Comparison of ENCODE assay signal across 22 cellular contexts in the genomic region with DNA sequence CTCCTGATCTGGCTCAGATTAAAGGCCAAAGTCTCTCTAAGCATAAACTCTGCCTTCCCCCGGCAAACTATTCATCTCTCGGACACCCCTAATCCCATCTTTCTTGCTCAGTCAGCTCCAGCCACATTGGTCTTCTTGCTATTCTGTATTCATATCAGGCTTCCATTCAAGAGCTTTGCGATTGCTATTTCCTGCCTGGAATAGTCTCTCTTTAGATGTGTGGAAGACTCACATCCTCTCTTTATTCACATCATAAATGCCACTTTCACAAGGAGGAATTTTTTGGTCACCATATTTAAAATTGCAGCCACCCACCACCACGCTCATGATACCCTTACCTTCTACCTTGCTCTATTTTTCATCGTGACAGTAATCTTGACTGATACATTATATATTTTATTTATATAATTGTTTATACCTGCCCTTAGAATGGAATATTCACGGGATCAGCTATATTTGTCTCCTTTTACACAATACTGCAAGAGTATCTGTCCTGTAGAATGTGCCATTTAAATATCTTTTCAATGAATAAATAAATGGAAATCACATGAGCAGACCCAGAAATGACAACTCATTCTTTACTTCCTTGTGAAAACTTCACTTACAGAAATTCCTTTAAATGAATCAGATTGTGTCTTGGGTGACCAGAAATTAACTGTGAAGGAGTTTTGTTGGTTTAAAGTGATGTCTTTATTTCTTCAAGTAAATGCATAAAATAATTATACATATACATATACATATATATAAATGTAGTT.
DNase-seq lines count a peak whose midpoint lies in the region; ATAC-seq and TF ChIP-seq lines count a peak whose summit lies in the region.
"Had no signal": no experiment of that assay in that cellular context is flagged by ENCODE, and none has a peak within 500 bp of the region (broad histone marks: within the 10 kb centered on the region; RNA-seq: fewer than 3 reads in every experiment).

No MANE protein-coding gene starts in this region.

- H3K9ac ChIP-seq in adipocyte (ENCODE audit: low read length), result no peak overlapping the region

- CTCF ChIA-PET in A673 (lab: Charles Lee), result no interaction called here

- H3K9me3 ChIP-seq in A673 (ENCODE audit: low read depth, low read length, poor library complexity, severe bottlenecking), result no peaks in the 10 kb centered on the region
- H3K9me3 ChIP-seq in adipocyte (ENCODE audit: control insufficient read depth, low read length), result no peaks in the 10 kb centered on the region
- H3K9me3 ChIP-seq in esophagus muscularis mucosa, result peaks cover 0 to under 1% (median 0%) of the 10 kb centered on the region in 4 donors
- H3K9me3 ChIP-seq: MG63 had no signal

- H3K36me3 ChIP-seq in A673 (ENCODE audit: insufficient read depth, low read length, poor library complexity, severe bottlenecking) (no peaks in the 10 kb centered on the region), adipocyte (ENCODE audit: control insufficient read depth, insufficient read depth, low read length, severe bottlenecking) (no peaks in the 10 kb centered on the region), esophagus muscularis mucosa (no peaks in the 10 kb centered on the region)
- H3K36me3 ChIP-seq: MG63 had no signal

- intact Hi-C loops in A673 (cut with micrococcal nuclease; ENCODE audit: unreplicated experiment), result no loop called here
- intact Hi-C loops in esophagus muscularis mucosa (cut with DNase I), result no loop called here

- 89% methylated on average over 6 of the region's 6 CpGs for WGBS in esophagus muscularis mucosa

- H3K4me3 Mint-ChIP-seq in endothelial cell (ENCODE audit: unreplicated experiment) (no peak overlapping the region), mesothelial cell of epicardium (peak overlapping the region; percentile 20)
- H3K4me3 Mint-ChIP-seq: CD8-positive, alpha-beta T cell had no signal

- no peak for TF ChIP-seq CTCF in A673 (conservative IDR thresholded peaks at IDR 0.05; ENCODE audit: low read depth, low read length)
- no peak for TF ChIP-seq CTCF in endothelial cell (IDR thresholded peaks at IDR 0.05; ENCODE audit: unreplicated experiment)
- TF ChIP-seq CTCF in mesothelial cell of epicardium (IDR thresholded peaks at IDR 0.05; ENCODE audit: unreplicated experiment), result no peak
- no peak for TF ChIP-seq CTCF in esophagus muscularis mucosa (IDR thresholded peaks at IDR 0.05)

- H3K4me1 ChIP-seq in A673 (ENCODE audit: insufficient read depth, low read length, poor library complexity, severe bottlenecking) (peaks cover 6% of the 10 kb centered on the region), adipocyte (ENCODE audit: control insufficient read depth, insufficient read depth, low read length) (no peaks in the 10 kb centered on the region), esophagus muscularis mucosa (no peaks in the 10 kb centered on the region)

- H3K4me1 Mint-ChIP-seq in endothelial cell (ENCODE audit: unreplicated experiment) (peaks cover 14% of the 10 kb centered on the region), mesothelial cell of epicardium (peaks cover 18% of the 10 kb centered on the region)

- H3K27ac Mint-ChIP-seq in endothelial cell (ENCODE audit: unreplicated experiment) (peak overlapping the region; percentile 4), mesothelial cell of epicardium (peak overlapping the region; percentile 20)
- H3K27ac Mint-ChIP-seq: CD8-positive, alpha-beta T cell had no signal

- no peak for TF ChIP-seq POLR2A in esophagus muscularis mucosa (IDR thresholded peaks at IDR 0.05; ENCODE audit: low read depth)

- no peak overlapping the region for H3K4me3 ChIP-seq in A673 (ENCODE audit: low read depth, low read length, poor library complexity, severe bottlenecking)
- H3K4me3 ChIP-seq in adipocyte (ENCODE audit: low read length), result no peak overlapping the region
- H3K4me3 ChIP-seq in esophagus muscularis mucosa, result no peak overlapping the region
- H3K4me3 ChIP-seq: K562, MG63 had no signal

- H3K27me3 ChIP-seq in A673 (replicated peaks; ENCODE audit: insufficient read depth, low read depth, low read length, poor library complexity), result no peaks in the 10 kb centered on the region
- H3K27me3 ChIP-seq in adipocyte (replicated peaks; ENCODE audit: control insufficient read depth, insufficient read depth, low read length), result no peaks in the 10 kb centered on the region
- H3K27me3 ChIP-seq in esophagus muscularis mucosa, result no peaks in the 10 kb centered on the region
- H3K27me3 ChIP-seq: MG63 had no signal

- TF ChIP-seq EP300 in esophagus muscularis mucosa (IDR thresholded peaks at IDR 0.05), result no peak

- peak; percentile 24 for DNase-seq in A673 (ENCODE audit: low spot score)
- DNase-seq in adipocyte (ENCODE audit: low read depth), result peak; percentile 15
- no peak for DNase-seq in endothelial cell (ENCODE audit: low spot score)
- DNase-seq in mesothelial cell of epicardium (ENCODE audit: low spot score in 2 of 2, unreplicated experiment in 2 of 2), result no peak
- no peak for DNase-seq in esophagus muscularis mucosa (ENCODE audit: extremely low spot score)
- no peak for DNase-seq in islet precursor cell
- no peak for DNase-seq in GOT3 (lab: John Stamatoyannopoulos, UW)
- DNase-seq: AML-193; C1 segment of cervical spinal cord; CD8-positive, alpha-beta T cell; DMS53; GF-D8; MG63; NCI-H1417; NCI-H187; NCI-H2107; NCI-H510A treated with DMSO at 0.1 percent for 48 hours; NCI-H748 treated with DMSO at 0.1 percent for 48 hours had no signal

- H3K9me3 Mint-ChIP-seq in endothelial cell (ENCODE audit: unreplicated experiment) (no peaks in the 10 kb centered on the region), mesothelial cell of epicardium (peaks cover 17% of the 10 kb centered on the region)

- BruUV-seq in A673 (replicated peaks; lab: Mats Ljungman, UMichigan), result no TSS peak

- H3K27ac ChIP-seq in A673 (ENCODE audit: low read depth, low read length, poor library complexity, severe bottlenecking), result no peak overlapping the region
- H3K27ac ChIP-seq in esophagus muscularis mucosa (replicated peaks in 1 of 4), result no peak overlapping the region
- H3K27ac ChIP-seq: 22Rv1 had no signal

- ATAC-seq in GM21515 (IDR thresholded peaks at IDR 0.05; ENCODE audit: unreplicated experiment), result no peak
- ATAC-seq: CD8-positive, alpha-beta T cell; K562; SK-N-SH treated with all-trans-retinoic acid at 6 μM for 48 hours had no signal

- H3K36me3 Mint-ChIP-seq in endothelial cell (ENCODE audit: low read depth, unreplicated experiment) (no peaks in the 10 kb centered on the region), mesothelial cell of epicardium (peaks cover 4% of the 10 kb centered on the region)
- H3K36me3 Mint-ChIP-seq: CD8-positive, alpha-beta T cell had no signal

- peaks cover 1% of the 10 kb centered on the region for H3K27me3 Mint-ChIP-seq in endothelial cell (ENCODE audit: unreplicated experiment)
- no peaks in the 10 kb centered on the region for H3K27me3 Mint-ChIP-seq in mesothelial cell of epicardium (ENCODE audit: low read depth)

- POLR2A ChIA-PET in A673 (lab: Charles Lee; ENCODE audit: low non-redundant PET), result no interaction called here

Comparison
In these comparisons a context has a peak if more than half of its experiments do, and no peak if none do; other contexts are left out.
1. DNase-seq: peak in A673 (single experiment) and adipocyte (single experiment); none in endothelial cell (single experiment), mesothelial cell of epicardium (0 of 2), esophagus muscularis mucosa (single experiment), islet precursor cell (single experiment) and GOT3 (single experiment).